In the genomic region with DNA sequence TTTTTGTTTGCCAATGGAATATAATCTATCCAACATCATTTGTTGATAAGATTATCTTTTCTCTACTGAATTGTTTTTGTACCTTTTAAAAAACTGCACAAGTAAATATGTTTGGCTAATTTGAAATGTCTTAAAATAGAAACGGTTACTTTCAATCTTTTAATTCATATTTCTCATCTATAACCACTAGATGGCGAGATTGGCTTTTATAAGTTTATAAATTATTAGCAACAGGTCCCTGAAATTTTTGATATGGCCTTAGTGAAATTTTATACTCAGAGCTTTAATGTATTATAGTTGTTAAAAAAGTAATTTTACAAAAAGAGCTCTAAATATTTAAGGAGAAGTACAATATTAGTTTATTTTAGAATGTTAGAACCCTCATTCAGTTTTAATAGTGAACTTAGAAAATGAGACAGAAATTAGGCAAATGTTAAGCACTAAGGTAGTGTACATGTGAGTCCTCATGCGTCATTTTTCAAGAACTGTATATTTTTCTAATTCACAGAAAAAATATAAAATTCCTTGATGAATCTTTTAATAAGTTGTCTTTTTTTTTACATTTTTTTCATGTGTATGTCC, we compare ENCODE assay signal across 8 cellular contexts.
DNase-seq lines count a peak whose midpoint lies in the region; ATAC-seq and TF ChIP-seq lines count a peak whose summit lies in the region.

No MANE protein-coding gene starts in this region.

- H3K27ac ChIP-seq in CD4-positive, CD25-positive, alpha-beta regulatory T cell (ENCODE audit: insufficient read depth, low read length, poor library complexity, severe bottlenecking) = no peak overlapping the region
- no peak overlapping the region for H3K27ac ChIP-seq in uterus
- no peak overlapping the region for H3K27ac ChIP-seq in effector memory CD4-positive, alpha-beta T cell (ENCODE audit: insufficient read depth, low read length, poor library complexity, severe bottlenecking)

- no peaks in the 10 kb centered on the region for H3K27me3 ChIP-seq in CD4-positive, CD25-positive, alpha-beta regulatory T cell (ENCODE audit: control insufficient read depth, insufficient read depth, low read length)
- no peaks in the 10 kb centered on the region for H3K27me3 ChIP-seq in uterus
- H3K27me3 ChIP-seq in effector memory CD4-positive, alpha-beta T cell (replicated peaks; ENCODE audit: control insufficient read depth, insufficient read depth, low read length, poor library complexity, severe bottlenecking) = no peaks in the 10 kb centered on the region

- DNase-seq in CD4-positive, CD25-positive, alpha-beta regulatory T cell = peak in 2 of 3 donors; percentile 16 to 17
- DNase-seq in LHCN-M2 (ENCODE audit: low read depth) (peak; percentile 49), SK-MEL-5 (ENCODE audit: low read depth, low spot score) (peak; percentile 72), fibroblast of villous mesenchyme (ENCODE audit: low read depth) (peak; percentile 36), uterus (no peak)
- no peak for DNase-seq in activated CD8-positive, alpha-beta memory T cell treated with anti-CD3 and anti-CD28 coated beads, Interleukin-2, amount 50 U/mL, for 4 hours
- no peak for DNase-seq in effector memory CD4-positive, alpha-beta T cell
- DNase-seq in activated T-cell treated with anti-CD3 and anti-CD28 coated beads, Interleukin-2, amount 50 U/mL, for 1 hour = no peak

- H3K4me3 Mint-ChIP-seq in CD4-positive, CD25-positive, alpha-beta regulatory T cell = no peak overlapping the region

- no peak for TF ChIP-seq CTCF in fibroblast of villous mesenchyme (IDR thresholded peaks at IDR 0.05; ENCODE audit: insufficient read depth, low read depth, low read length)
- TF ChIP-seq CTCF in uterus (IDR thresholded peaks at IDR 0.05) = peak in 3 of 4 experiments; percentile 26 to 42 (median 27)

- H3K36me3 Mint-ChIP-seq in CD4-positive, CD25-positive, alpha-beta regulatory T cell = no peaks in the 10 kb centered on the region

- no peaks in the 10 kb centered on the region for H3K4me1 Mint-ChIP-seq in CD4-positive, CD25-positive, alpha-beta regulatory T cell

- TF ChIP-seq POLR2A in uterus (IDR thresholded peaks at IDR 0.05) = no peak

- H3K27ac Mint-ChIP-seq in CD4-positive, CD25-positive, alpha-beta regulatory T cell = no peak overlapping the region

- in situ Hi-C loops in SK-MEL-5 (cut with HindIII; ENCODE audit: low pct_unique_long_range_greater_than_20kb, low sequenced_read_pairs) = loop anchor here (5.0 to 25.0 kb wide), 3 partner anchors 462 to 1407 kb away; no protein-coding TSS in a partner anchor

- no peaks in the 10 kb centered on the region for H3K36me3 ChIP-seq in CD4-positive, CD25-positive, alpha-beta regulatory T cell (ENCODE audit: control insufficient read depth, insufficient read depth, low read length)
- no peaks in the 10 kb centered on the region for H3K36me3 ChIP-seq in uterus
- no peaks in the 10 kb centered on the region for H3K36me3 ChIP-seq in effector memory CD4-positive, alpha-beta T cell (ENCODE audit: control insufficient read depth, insufficient read depth, low read length)

- no peaks in the 10 kb centered on the region for H3K27me3 Mint-ChIP-seq in CD4-positive, CD25-positive, alpha-beta regulatory T cell

- intact Hi-C loops in uterus (cut with DNase I; ENCODE audit: low total_unique reads) = no loop called here

- no peaks in the 10 kb centered on the region for H3K9me3 Mint-ChIP-seq in CD4-positive, CD25-positive, alpha-beta regulatory T cell

- H3K4me3 ChIP-seq in CD4-positive, CD25-positive, alpha-beta regulatory T cell (ENCODE audit: low read depth, low read length) = no peak overlapping the region
- H3K4me3 ChIP-seq in fibroblast of villous mesenchyme (ENCODE audit: low read depth, low read length) = no peak overlapping the region
- H3K4me3 ChIP-seq in uterus = no peak overlapping the region
- no peak overlapping the region for H3K4me3 ChIP-seq in effector memory CD4-positive, alpha-beta T cell (ENCODE audit: insufficient read depth, low read depth, low read length, poor library complexity, severe bottlenecking)

- ATAC-seq in CD4-positive, CD25-positive, alpha-beta regulatory T cell (ENCODE audit: low read depth in 2 of 2) = no peak

- no peaks in the 10 kb centered on the region for H3K4me1 ChIP-seq in CD4-positive, CD25-positive, alpha-beta regulatory T cell (ENCODE audit: control insufficient read depth, insufficient read depth, low read length, poor library complexity, severe bottlenecking)
- H3K4me1 ChIP-seq in uterus = no peaks in the 10 kb centered on the region
- H3K4me1 ChIP-seq in effector memory CD4-positive, alpha-beta T cell (ENCODE audit: control insufficient read depth, insufficient read depth, low read length, poor library complexity, severe bottlenecking) = no peaks in the 10 kb centered on the region

- H3K9me3 ChIP-seq in CD4-positive, CD25-positive, alpha-beta regulatory T cell (ENCODE audit: control insufficient read depth in 2 of 2, low read length in 2 of 2) = no peaks in the 10 kb centered on the region
- no peaks in the 10 kb centered on the region for H3K9me3 ChIP-seq in uterus
- H3K9me3 ChIP-seq in effector memory CD4-positive, alpha-beta T cell (ENCODE audit: control insufficient read depth, low read length) = no peaks in the 10 kb centered on the region

Comparison
In these comparisons a context has a peak if more than half of its experiments do, and no peak if none do; other contexts are left out.
1. DNase-seq: peak in CD4-positive, CD25-positive, alpha-beta regulatory T cell (2 of 3), LHCN-M2 (single experiment), SK-MEL-5 (single experiment) and fibroblast of villous mesenchyme (single experiment); none in uterus (0 of 2), activated CD8-positive, alpha-beta memory T cell treated with anti-CD3 and anti-CD28 coated beads, Interleukin-2, amount 50 U/mL, for 4 hours (single experiment), effector memory CD4-positive, alpha-beta T cell (0 of 3) and activated T-cell treated with anti-CD3 and anti-CD28 coated beads, Interleukin-2, amount 50 U/mL, for 1 hour (single experiment).